Comparison of ENCODE assay signal across 12 cellular contexts in genomic region chr22:19040581-19041402, GRCh38.
"Had no signal": no experiment of that assay in that cellular context is flagged by ENCODE, and none has a peak within 500 bp of the region (broad histone marks: within the 10 kb centered on the region; RNA-seq: fewer than 3 reads in every experiment).

No MANE protein-coding gene starts in this region.

- H3K9me3 ChIP-seq: heart left ventricle, stomach, uterus had no signal

- H3K4me3 Mint-ChIP-seq: naive B cell, T-cell had no signal

- H3K27me3 ChIP-seq: foreskin keratinocyte, heart left ventricle, stomach, uterus had no signal

- H3K36me3 ChIP-seq: uterus had no signal

- H3K27ac Mint-ChIP-seq: T-cell had no signal

- H3K4me1 ChIP-seq: foreskin keratinocyte, stomach, uterus had no signal

- H3K4me3 ChIP-seq: heart left ventricle, SK-N-MC, stomach, uterus had no signal

- DNase-seq: activated CD4-positive, alpha-beta T cell treated with anti-CD3 and anti-CD28 coated beads for 4 hours; foreskin keratinocyte; midbrain; naive B cell; nucleus accumbens; stimulated activated CD4-positive, alpha-beta T cell treated with anti-CD3 and anti-CD28 coated beads, Interleukin-4, amount 100 ng/mL, for 1 hour; stimulated activated CD8-positive, alpha-beta memory T cell treated with anti-CD3 and anti-CD28 coated beads, Interleukin-4, amount 100 ng/mL, for 48 hours; stomach; T-cell; uterus had no signal

- H3K27ac ChIP-seq: foreskin keratinocyte, heart left ventricle, SK-N-MC, stomach, uterus had no signal

- ATAC-seq: foreskin keratinocyte, heart left ventricle, T-cell had no signal

- H3K27me3 Mint-ChIP-seq: naive B cell, T-cell had no signal
